In the genomic region with DNA sequence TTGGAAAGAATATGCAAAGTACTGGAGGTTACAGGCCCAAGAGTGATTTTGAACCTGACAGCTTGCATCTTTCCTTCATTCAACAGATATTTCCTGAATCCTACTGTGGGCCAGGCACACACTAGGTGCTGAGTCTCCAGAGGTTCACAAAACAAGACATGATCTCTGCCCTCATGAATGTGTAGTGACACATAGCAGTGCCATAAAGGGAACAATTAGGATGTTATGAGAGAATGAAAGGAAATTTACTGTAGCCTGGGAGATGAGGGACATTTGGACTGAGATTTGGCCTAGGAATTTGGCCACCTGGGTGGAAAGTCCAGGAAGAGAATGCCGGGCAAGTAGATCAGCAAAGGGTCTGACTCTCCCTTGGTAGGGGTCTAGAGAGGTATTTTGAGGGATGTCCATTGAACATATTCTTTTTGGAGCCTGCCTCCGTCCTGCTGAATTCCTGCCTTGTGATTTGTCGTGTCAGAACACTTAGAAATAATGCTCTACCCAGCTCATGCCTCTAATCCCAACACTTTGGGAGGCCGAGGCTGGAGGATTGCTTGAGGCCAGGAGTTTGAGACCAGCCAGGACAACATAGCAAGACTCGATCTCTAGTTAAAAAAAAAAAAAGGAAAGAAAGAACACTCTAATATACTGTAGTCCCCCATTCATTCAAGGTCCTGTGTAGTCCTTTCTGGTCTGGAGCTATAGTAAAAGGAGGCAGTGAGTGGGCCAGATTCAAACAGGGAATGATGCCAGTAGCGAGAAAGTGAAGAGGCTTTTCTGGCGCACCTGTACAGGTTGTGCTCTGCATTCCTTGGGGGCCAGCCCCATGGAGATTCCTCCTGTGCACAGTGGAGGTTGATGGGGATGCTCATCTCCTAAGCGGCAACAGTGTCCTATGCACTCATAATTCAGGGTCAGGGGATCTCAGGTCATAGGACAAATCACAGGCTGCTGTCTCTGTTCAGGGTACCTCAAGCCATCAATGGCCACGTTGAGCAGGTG, we compare ENCODE assay signal across 12 cellular contexts.
A peak's percentile ranks its signal among the peaks of the same experiment; 100 is the strongest.
DNase-seq lines count a peak whose midpoint lies in the region; ATAC-seq, FAIRE-seq and TF ChIP-seq lines count a peak whose summit lies in the region.
"Had no signal": no experiment of that assay in that cellular context is flagged by ENCODE, and none has a peak within 500 bp of the region (broad histone marks: within the 10 kb centered on the region; RNA-seq: fewer than 3 reads in every experiment).

No MANE protein-coding gene starts in this region.

- peak; percentile 61 for FAIRE-seq in GM12878 (lab: Jason Lieb, UNC)

- H3K4me2 ChIP-seq in GM23338 (no peak overlapping the region), GM12878 (ENCODE audit: control insufficient read depth, insufficient read depth) (no peak overlapping the region), PC-3 (ENCODE audit: low read length) (no peak overlapping the region)
- H3K4me2 ChIP-seq: PC-9 had no signal

- no peak for TF ChIP-seq EP300 in GM12878 (IDR thresholded peaks at IDR 0.05; ENCODE audit: borderline replicate concordance in 1 of 2, control insufficient read depth in 1 of 2, low read depth in 2 of 2, low read length in 2 of 2)

- SMC1A ChIA-PET in GM12878 (lab: Charles Lee; ENCODE audit: uncharacterized antibody, unreplicated experiment) = no interaction called here

- no peaks in the 10 kb centered on the region for H3K36me3 Mint-ChIP-seq in GM23338 (ENCODE audit: low read depth)
- peaks cover 31 to 45% of the 10 kb centered on the region in 2 donors for H3K36me3 Mint-ChIP-seq in stimulated activated naive B cell treated with anti-CD40 and anti-IgM and Interleukin-4, amounts not matched to agents 10 μg/mL and 1 μg/mL and 100 μg/mL, for 72 hours

- H3K4me3 Mint-ChIP-seq in GM23338 = no peak overlapping the region
- no peak overlapping the region for H3K4me3 Mint-ChIP-seq in stimulated activated naive B cell treated with anti-CD40 and anti-IgM and Interleukin-4, amounts not matched to agents 10 μg/mL and 1 μg/mL and 100 μg/mL, for 72 hours
- H3K4me3 Mint-ChIP-seq: activated T-cell treated with anti-CD3 and anti-CD28 coated beads, Interleukin-2, amount 50 U/mL, for 4 hours had no signal

- H3K9ac ChIP-seq in GM12878 (ENCODE audit: control insufficient read depth, insufficient read depth, low read length) (no peak overlapping the region), PC-3 (ENCODE audit: low read length) (no peak overlapping the region)

- WGBS in GM12878 (ENCODE audit: insufficient coverage, insufficient replicate concordance, low lambda C conversion rate, missing lambda C conversion rate) = 85% methylated on average over 9 of the region's 9 CpGs
- 80 to 90% methylated on average over 9 of the region's 9 CpGs for WGBS in lung, 2 donors

- POLR2A ChIA-PET in GM12878 (lab: Charles Lee) = no interaction called here
- POLR2A ChIA-PET in PC-3 (lab: Charles Lee; ENCODE audit: unreplicated experiment) = no interaction called here

- no peak for TF ChIP-seq POLR2A in GM12878 (IDR thresholded peaks at IDR 0.05; ENCODE audit: low read depth, low read length)

- CTCF ChIA-PET in GM12878 (lab: Yijun Ruan, JAX) (interaction anchor here (1.0 kb wide), 1 partner anchor 70 kb away, joined by 3 read pairs; no protein-coding TSS in a partner anchor), PC-3 (lab: Charles Lee) (no interaction called here)

- no peaks in the 10 kb centered on the region for H3K9me2 ChIP-seq in GM23338 (ENCODE audit: insufficient read depth)
- H3K9me2 ChIP-seq in PC-3 (replicated peaks; ENCODE audit: low read length) = no peaks in the 10 kb centered on the region

- DNase-seq in GM23338 (ENCODE audit: low spot score) (no peak), GM12878 (ENCODE audit: low read depth, low spot score) (no peak), lung (ENCODE audit: low spot score) (no peak), PC-3 (no peak), ureter (ENCODE audit: low spot score) (no peak), NCI-H2107 (lab: John Stamatoyannopoulos, UW) (no peak)
- DNase-seq in stimulated activated naive B cell treated with anti-CD40 and anti-IgM and Interleukin-4, amounts not matched to agents 10 μg/mL and 1 μg/mL and 100 μg/mL, for 72 hours = no peak
- no peak for DNase-seq in stimulated activated CD4-positive, alpha-beta T cell treated with anti-CD3 and anti-CD28 coated beads, Interleukin-12 subunit alpha, Interleukin-12 subunit beta, amount 100 ng/mL, for 4 hours
- DNase-seq: activated CD4-positive, alpha-beta T cell treated with anti-CD3 and anti-CD28 coated beads for 1 hour; activated T-cell treated with anti-CD3 and anti-CD28 coated beads, Interleukin-2, amount 50 U/mL, for 4 hours; PC-9; stimulated activated CD4-positive, alpha-beta T cell treated with anti-CD3 and anti-CD28 coated beads, Interleukin-1b, Interleukin-23, amount 100 ng/mL, for 48 hours had no signal

- H3K36me3 ChIP-seq in GM23338 (ENCODE audit: insufficient read depth) = no peaks in the 10 kb centered on the region
- H3K36me3 ChIP-seq in GM12878 (ENCODE audit: control insufficient read depth in 2 of 2, insufficient read depth in 2 of 2, low read length in 1 of 2) = no peaks in the 10 kb centered on the region; a peak in 1 of 4 replicates
- H3K36me3 ChIP-seq in lung (ENCODE audit: control insufficient read depth in 2 of 2, insufficient read depth in 2 of 2, low read length in 2 of 2) = peaks cover 0 to 9% of the 10 kb centered on the region in 2 donors
- no peaks in the 10 kb centered on the region for H3K36me3 ChIP-seq in PC-3 (ENCODE audit: low read depth, low read length)

- no peak for TF ChIP-seq CTCF in GM23338 (conservative IDR thresholded peaks at IDR 0.05; ENCODE audit: low read depth in 2 of 2)
- no peak for TF ChIP-seq CTCF in GM12878 (IDR thresholded peaks at IDR 0.05 in 2 of 3, conservative IDR thresholded peaks at IDR 0.05 in 1 of 3; ENCODE audit: control insufficient read depth in 2 of 3, extremely low read depth in 1 of 3, insufficient read depth in 1 of 3, low read depth in 3 of 3, low read length in 3 of 3)
- TF ChIP-seq CTCF in lung (IDR thresholded peaks at IDR 0.05; ENCODE audit: control extremely low read depth, extremely low read depth) = no peak
- TF ChIP-seq CTCF in PC-3 (conservative IDR thresholded peaks at IDR 0.05; ENCODE audit: low read depth, low read length) = no peak

- in situ Hi-C loops in GM12878 (cut with MboI) = no loop called here

- H3K9me3 Mint-ChIP-seq in GM23338 = no peaks in the 10 kb centered on the region
- H3K9me3 Mint-ChIP-seq in stimulated activated naive B cell treated with anti-CD40 and anti-IgM and Interleukin-4, amounts not matched to agents 10 μg/mL and 1 μg/mL and 100 μg/mL, for 72 hours = no peaks in the 10 kb centered on the region
- H3K9me3 Mint-ChIP-seq: activated T-cell treated with anti-CD3 and anti-CD28 coated beads, Interleukin-2, amount 50 U/mL, for 4 hours had no signal

- intact Hi-C loops in GM12878 (cut with micrococcal nuclease; ENCODE audit: unreplicated experiment) (no loop called here), PC-3 (cut with micrococcal nuclease) (loop anchor here (1.0 kb wide), 1 partner anchor 64 kb away; no protein-coding TSS in a partner anchor)

- H3K4me1 ChIP-seq in GM23338 (ENCODE audit: insufficient read depth) = no peaks in the 10 kb centered on the region
- no peaks in the 10 kb centered on the region for H3K4me1 ChIP-seq in GM12878 (ENCODE audit: control insufficient read depth, insufficient read depth, low read length)
- peaks cover 7 to 10% of the 10 kb centered on the region in 2 donors for H3K4me1 ChIP-seq in lung (ENCODE audit: control insufficient read depth in 2 of 2, insufficient read depth in 2 of 2, low read length in 2 of 2)
- no peaks in the 10 kb centered on the region for H3K4me1 ChIP-seq in PC-3 (ENCODE audit: insufficient read depth, low read length)

- ATAC-seq in GM23338 (no peak), GM12878 (no peak), lung (ENCODE audit: insufficient read depth, low FRiP score) (no peak), PC-3 (no peak)
- ATAC-seq in stimulated activated naive B cell treated with anti-CD40 and anti-IgM and Interleukin-4, amounts not matched to agents 10 μg/mL and 1 μg/mL and 100 μg/mL, for 72 hours (replicated peaks) = no peak
- ATAC-seq: activated T-cell treated with anti-CD3 and anti-CD28 coated beads, Interleukin-2, amount 50 U/mL, for 4 hours had no signal

- BruUV-seq in GM12878 (replicated peaks; lab: Mats Ljungman, UMichigan) (no TSS peak), PC-3 (replicated peaks; lab: Mats Ljungman, UMichigan) (no TSS peak)

- H3F3A ChIP-seq in GM23338 (replicated peaks; ENCODE audit: low read depth) = 0 out of 2 replicates have a peak, but pooled peaks cover 4% of the 10 kb centered on the region
- no peaks in the 10 kb centered on the region for H3F3A ChIP-seq in PC-3 (ENCODE audit: low read length, unreplicated experiment)

- H3K4me3 ChIP-seq in GM23338 = no peak overlapping the region
- H3K4me3 ChIP-seq in GM12878 = no peak overlapping the region
- H3K4me3 ChIP-seq in lung = no peak overlapping the region
- no peak overlapping the region for H3K4me3 ChIP-seq in PC-3 (ENCODE audit: low read length)
- H3K4me3 ChIP-seq: PC-9 had no signal

- H4K20me1 ChIP-seq in GM23338 (replicated peaks; ENCODE audit: insufficient read depth) = no peaks in the 10 kb centered on the region
- H4K20me1 ChIP-seq in GM12878 (ENCODE audit: control insufficient read depth, insufficient read depth) = no peaks in the 10 kb centered on the region
- no peaks in the 10 kb centered on the region for H4K20me1 ChIP-seq in PC-3 (ENCODE audit: low read length)

- H3K27me3 ChIP-seq in GM23338 (ENCODE audit: insufficient read depth) = no peaks in the 10 kb centered on the region
- H3K27me3 ChIP-seq in GM12878 (replicated peaks in 1 of 2; ENCODE audit: control insufficient read depth in 2 of 2, insufficient read depth in 2 of 2, low read length in 1 of 2) = no peaks in the 10 kb centered on the region
- no peaks in the 10 kb centered on the region for H3K27me3 ChIP-seq in lung (ENCODE audit: control insufficient read depth, insufficient read depth)
- no peaks in the 10 kb centered on the region for H3K27me3 ChIP-seq in PC-3 (ENCODE audit: low read length)

- H2AFZ ChIP-seq in GM23338 = no peak overlapping the region
- no peak overlapping the region for H2AFZ ChIP-seq in GM12878 (ENCODE audit: control insufficient read depth, low read depth, low read length)
- no peak overlapping the region for H2AFZ ChIP-seq in PC-3 (ENCODE audit: low read length)
- H2AFZ ChIP-seq: PC-9 had no signal

- peaks cover 5% of the 10 kb centered on the region for H3K4me1 Mint-ChIP-seq in GM23338
- H3K4me1 Mint-ChIP-seq in stimulated activated naive B cell treated with anti-CD40 and anti-IgM and Interleukin-4, amounts not matched to agents 10 μg/mL and 1 μg/mL and 100 μg/mL, for 72 hours = peaks cover 6 to 27% of the 10 kb centered on the region in 2 donors

- peaks cover 4% of the 10 kb centered on the region for H3K27me3 Mint-ChIP-seq in GM23338 (ENCODE audit: insufficient read depth, low read depth, poor library complexity)
- H3K27me3 Mint-ChIP-seq in stimulated activated naive B cell treated with anti-CD40 and anti-IgM and Interleukin-4, amounts not matched to agents 10 μg/mL and 1 μg/mL and 100 μg/mL, for 72 hours = no peaks in the 10 kb centered on the region

- H3K27ac Mint-ChIP-seq in GM23338 = no peak overlapping the region
- peak overlapping the region; percentile 53 for H3K27ac Mint-ChIP-seq in stimulated activated naive B cell treated with anti-CD40 and anti-IgM and Interleukin-4, amounts not matched to agents 10 μg/mL and 1 μg/mL and 100 μg/mL, for 72 hours

- RAD21 ChIA-PET in GM12878 (lab: Charles Lee; ENCODE audit: unreplicated experiment) = interaction anchor here (0.6 kb wide), 1 partner anchor 34 kb away, joined by 3 read pairs; no protein-coding TSS in a partner anchor

- H3K79me2 ChIP-seq in GM23338 (replicated peaks; ENCODE audit: insufficient read depth) (no peaks in the 10 kb centered on the region), GM12878 (ENCODE audit: control insufficient read depth, insufficient read depth, low read length) (no peaks in the 10 kb centered on the region), PC-3 (ENCODE audit: low read length) (no peaks in the 10 kb centered on the region)

- peak overlapping the region; percentile 69; the same call in 1 of the 2 replicates for H3K27ac ChIP-seq in GM23338 (ENCODE audit: low read depth)
- H3K27ac ChIP-seq in GM12878 (ENCODE audit: control insufficient read depth, insufficient read depth) = no peak overlapping the region
- H3K27ac ChIP-seq in lung (ENCODE audit: low read depth in 1 of 2, low read length in 1 of 2) = peak overlapping the region; percentile 90 to 95
- no peak overlapping the region for H3K27ac ChIP-seq in PC-3 (ENCODE audit: low read length)
- H3K27ac ChIP-seq: PC-9 had no signal

- TF ChIP-seq RAD21 in GM12878 (IDR thresholded peaks at IDR 0.05; ENCODE audit: insufficient read depth, low read depth, low read length) = no peak

- H3K9me3 ChIP-seq in GM12878 (replicated peaks; ENCODE audit: control insufficient read depth, insufficient read depth, low read length) (no peaks in the 10 kb centered on the region), lung (ENCODE audit: control insufficient read depth in 2 of 2, insufficient read depth in 1 of 2, low read length in 1 of 2) (no peaks in the 10 kb centered on the region), PC-3 (ENCODE audit: low read length) (no peaks in the 10 kb centered on the region)

Comparison
In these comparisons a context has a peak if more than half of its experiments do, and no peak if none do; other contexts are left out.
1. H3K27ac ChIP-seq: peak in GM23338 (single experiment) and lung (2 of 2); none in GM12878 (single experiment) and PC-3 (single experiment).